Comparison of ENCODE assay signal across 10 cellular contexts in genomic region chr1:182633031-182633430, GRCh38. TPM values are rescaled to one million over a fixed set of nuclear protein-coding genes. Genes with fewer than 3 reads are reported as not detected.
DNase-seq lines count a peak whose midpoint lies in the region; ATAC-seq, FAIRE-seq and TF ChIP-seq lines count a peak whose summit lies in the region.
"Had no signal": no experiment of that assay in that cellular context is flagged by ENCODE, and none has a peak within 500 bp of the region (broad histone marks: within the 10 kb centered on the region; RNA-seq: fewer than 3 reads in every experiment).

No MANE protein-coding gene starts in this region.

- no peaks in the 10 kb centered on the region for H4K20me1 ChIP-seq in BLaER1 treated with 17β-estradiol and CSF1 and Interleukin-3, amounts not matched to agents 10 nM and 100 nM
- H4K20me1 ChIP-seq in neural progenitor cell (ENCODE audit: low read depth) = no peaks in the 10 kb centered on the region

- DNase-seq in GM19239 (ENCODE audit: insufficient read length, low spot score) (no peak), SJSA1 (ENCODE audit: low read depth in 1 of 2, low spot score in 2 of 2) (no peak), neural progenitor cell (ENCODE audit: low spot score) (no peak), AG20443 (ENCODE audit: low spot score) (no peak), retina (no peak)
- DNase-seq: HCEC 1CT, PC-3 had no signal

- peak; percentile 78 for FAIRE-seq in GM19239 (lab: Jason Lieb, UNC)

- H3K4me3 ChIP-seq in BLaER1 treated with 17β-estradiol and CSF1 and Interleukin-3, amounts not matched to agents 10 nM and 100 nM = no peak overlapping the region
- H3K4me3 ChIP-seq in SJSA1 (no peak overlapping the region), neural progenitor cell (no peak overlapping the region)

- peaks cover 15% of the 10 kb centered on the region for H3F3A ChIP-seq in neural progenitor cell (ENCODE audit: low read depth)

- peaks cover 42 to 89% (median 84%) of the 10 kb centered on the region in 10 experiments for H3K4me1 ChIP-seq in BLaER1 treated with 17β-estradiol and CSF1 and Interleukin-3, amounts not matched to agents 10 nM and 100 nM
- peaks cover 45% of the 10 kb centered on the region for H3K4me1 ChIP-seq in SJSA1 (replicated peaks)
- peaks cover 65% of the 10 kb centered on the region for H3K4me1 ChIP-seq in neural progenitor cell

- no peaks in the 10 kb centered on the region for H3K36me3 ChIP-seq in BLaER1 treated with 17β-estradiol and CSF1 and Interleukin-3, amounts not matched to agents 10 nM and 100 nM
- H3K36me3 ChIP-seq in SJSA1 (no peaks in the 10 kb centered on the region), neural progenitor cell (no peaks in the 10 kb centered on the region)

- no peaks in the 10 kb centered on the region for H3K9me3 Mint-ChIP-seq in neural progenitor cell
- H3K9me3 Mint-ChIP-seq: T-helper 1 cell treated with Interleukin-12 subunit alpha and Interleukin-12 subunit beta and Interleukin-4 antibody, amounts not matched to agents 30 μg/mL and 1 μg/mL, for 36 hours had no signal

- no peak for ATAC-seq in GM18519 (IDR thresholded peaks at IDR 0.05; ENCODE audit: low FRiP score, unreplicated experiment)
- ATAC-seq: PC-3 had no signal

- peaks cover 8% of the 10 kb centered on the region for H3K27me3 Mint-ChIP-seq in neural progenitor cell (ENCODE audit: insufficient read depth, low read depth)

- H3K9me3 ChIP-seq in BLaER1 treated with 17β-estradiol and CSF1 and Interleukin-3, amounts not matched to agents 10 nM and 100 nM (replicated peaks in 1 of 11) = no peaks in the 10 kb centered on the region
- H3K9me3 ChIP-seq in SJSA1 (replicated peaks) (no peaks in the 10 kb centered on the region), neural progenitor cell (ENCODE audit: low read depth) (no peaks in the 10 kb centered on the region)

- no peak overlapping the region for H3K27ac Mint-ChIP-seq in neural progenitor cell

- H3K9ac ChIP-seq in BLaER1 treated with 17β-estradiol and CSF1 and Interleukin-3, amounts not matched to agents 10 nM and 100 nM = peak overlapping the region in 6 of 11 experiments; percentile 19 to 78 (median 63); a peak in 10 of 22 replicates
- no peak overlapping the region for H3K9ac ChIP-seq in neural progenitor cell

- no peaks in the 10 kb centered on the region for H3K79me2 ChIP-seq in neural progenitor cell (ENCODE audit: low read depth)

- peak overlapping the region in 9 of 11 experiments; percentile 20 to 87 (median 67); a peak in 17 of 22 replicates for H3K27ac ChIP-seq in BLaER1 treated with 17β-estradiol and CSF1 and Interleukin-3, amounts not matched to agents 10 nM and 100 nM
- H3K27ac ChIP-seq in SJSA1 (peak overlapping the region; percentile 44; the same call in 1 of the 2 replicates), neural progenitor cell (no peak overlapping the region)

- no peak overlapping the region for H3K4me3 Mint-ChIP-seq in neural progenitor cell

- H3K4me1 Mint-ChIP-seq in neural progenitor cell = peaks cover 63% of the 10 kb centered on the region

- peak overlapping the region; percentile 51 to 91 (median 78); a peak in 21 of 22 replicates for H3K4me2 ChIP-seq in BLaER1 treated with 17β-estradiol and CSF1 and Interleukin-3, amounts not matched to agents 10 nM and 100 nM
- peak overlapping the region; percentile 24 for H3K4me2 ChIP-seq in neural progenitor cell

- H2AFZ ChIP-seq in neural progenitor cell (replicated peaks) = no peak overlapping the region

- TF ChIP-seq CTCF in neural progenitor cell (IDR thresholded peaks at IDR 0.05) = no peak

- no peaks in the 10 kb centered on the region for H3K27me3 ChIP-seq in BLaER1 treated with 17β-estradiol and CSF1 and Interleukin-3, amounts not matched to agents 10 nM and 100 nM
- no peaks in the 10 kb centered on the region for H3K27me3 ChIP-seq in SJSA1 (replicated peaks)
- H3K27me3 ChIP-seq in neural progenitor cell = no peaks in the 10 kb centered on the region

- H3K36me3 Mint-ChIP-seq in neural progenitor cell = no peaks in the 10 kb centered on the region

RNA-seq across cellular contexts. Expression of gene RGS16, which starts 28.8 kb away (rescaled TPM):
- total RNA-seq in SJSA1 (2014; rRNA removed; shearing (Covaris generic)) = 5.0 and 5.7 TPM in 2 replicates
- total RNA-seq in neural progenitor cell (ENCODE audit: low replicate concordance) = 12.5 and 16.4 TPM in 2 replicates

RNA-seq across cellular contexts. Expression of gene RNASEL, which starts 44.0 kb away (rescaled TPM):
- 8.8 and 11.5 TPM in 2 replicates for total RNA-seq in SJSA1 (2014; rRNA removed; shearing (Covaris generic))
- 3.6 and 6.2 TPM in 2 replicates for total RNA-seq in neural progenitor cell (ENCODE audit: low replicate concordance)

RNA-seq across cellular contexts. Expression of gene RGS8, which starts 51.4 kb away (rescaled TPM):
- total RNA-seq in SJSA1 (2014; rRNA removed; shearing (Covaris generic)) = 0.37 TPM in 1 of 2 replicates, not detected in the other
- total RNA-seq in neural progenitor cell (ENCODE audit: low replicate concordance) = 0.87 and 0.99 TPM in 2 replicates
- total RNA-seq: PC-3 had no signal
